In the genomic region with DNA sequence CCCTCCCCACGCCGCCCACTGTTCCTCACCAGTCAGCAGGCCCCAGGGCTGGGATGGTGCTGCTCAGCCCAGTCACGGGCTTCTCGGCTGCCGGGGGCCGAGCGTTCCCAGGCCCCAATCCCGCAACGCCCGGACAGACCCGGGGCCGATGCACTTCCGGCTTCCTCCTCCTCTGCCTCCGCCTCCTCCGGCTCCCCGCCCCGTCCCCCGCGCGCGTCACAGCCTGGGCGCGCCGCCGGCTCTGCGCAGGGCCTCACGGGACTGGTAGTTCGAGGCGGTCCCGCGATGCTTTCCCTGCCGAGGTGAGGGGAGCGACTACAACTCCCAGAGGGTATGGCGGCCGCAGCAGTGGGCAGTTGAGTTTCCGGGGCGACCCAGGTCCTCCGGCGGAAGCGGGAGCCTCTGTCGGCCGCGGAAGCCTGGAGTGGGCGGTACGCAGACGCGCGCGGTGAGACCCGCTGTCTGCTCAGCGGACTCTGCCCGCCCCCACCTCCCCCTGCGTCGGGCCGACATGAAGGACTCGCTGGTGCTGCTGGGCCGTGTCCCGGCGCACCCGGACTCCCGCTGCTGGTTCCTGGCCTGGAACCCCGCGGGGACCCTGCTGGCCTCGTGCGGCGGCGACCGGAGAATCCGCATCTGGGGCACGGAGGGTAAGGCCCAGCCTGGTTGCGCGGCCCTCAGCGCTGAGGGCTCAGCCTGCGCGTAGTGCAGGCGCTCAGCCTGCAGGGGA, we compare ENCODE assay signal across 1 cellular context.
TF ChIP-seq lines count a peak whose summit lies in the region.

A gene (plus strand): TSS at position 386 of the 730 bp plus-strand sequence. CDS start 126 bp downstream, at position 512.
A gene with protein sequence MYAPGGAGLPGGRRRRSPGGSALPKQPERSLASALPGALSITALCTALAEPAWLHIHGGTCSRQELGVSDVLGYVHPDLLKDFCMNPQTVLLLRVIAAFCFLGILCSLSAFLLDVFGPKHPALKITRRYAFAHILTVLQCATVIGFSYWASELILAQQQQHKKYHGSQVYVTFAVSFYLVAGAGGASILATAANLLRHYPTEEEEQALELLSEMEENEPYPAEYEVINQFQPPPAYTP (minus strand): TSS at position 158 of the 730 bp plus-strand sequence. CDS start 616 bp downstream, outside the sequence.

TF ChIP-seq in K562, 482 proteins besides CTCF, POLR2A, EP300 and RAD21 (continued from another document):
- TF ChIP-seq TAF9B (IDR thresholded peaks at IDR 0.05; ENCODE audit: partially characterized antibody) (no peak), NBN (IDR thresholded peaks at IDR 0.05; ENCODE audit: low read depth) (peak; percentile 45; the same call in 1 of the 2 replicates), ZKSCAN3 (CRISPR knock-in tag; IDR thresholded peaks at IDR 0.05) (no peak), DPF2 (IDR thresholded peaks at IDR 0.05) (0 out of 2 replicates have a peak, but pooled peaks have one; percentile 1), HDAC3 (IDR thresholded peaks at IDR 0.05; ENCODE audit: borderline replicate concordance, partially characterized antibody) (no peak), MEIS2 (IDR thresholded peaks at IDR 0.05; ENCODE audit: partially characterized antibody) (peak; percentile 73), ZNF707 (CRISPR knock-in tag; conservative IDR thresholded peaks at IDR 0.05) (no peak), SAP30 (IDR thresholded peaks at IDR 0.05; ENCODE audit: borderline replicate concordance, insufficient read depth, low read depth, low read length, poor library complexity, severe bottlenecking) (peak; percentile 81), NFE2 (IDR thresholded peaks at IDR 0.05; ENCODE audit: low read depth) (peak; percentile 22; the same call in 1 of the 2 replicates), MYBL2 (IDR thresholded peaks at IDR 0.05; ENCODE audit: low read depth) (no peak), MYBL2 (CRISPR knock-in tag; IDR thresholded peaks at IDR 0.05; ENCODE audit: borderline replicate concordance) (no peak), ZKSCAN8 (CRISPR knock-in tag; IDR thresholded peaks at IDR 0.05) (no peak), NELFE (IDR thresholded peaks at IDR 0.05; ENCODE audit: insufficient read depth, insufficient read length) (no peak), U2AF1 (optimal IDR thresholded peaks at IDR 0.05; ENCODE audit: low read depth, low read length) (no peak)
- TF ChIP-seq, protein P1, sequence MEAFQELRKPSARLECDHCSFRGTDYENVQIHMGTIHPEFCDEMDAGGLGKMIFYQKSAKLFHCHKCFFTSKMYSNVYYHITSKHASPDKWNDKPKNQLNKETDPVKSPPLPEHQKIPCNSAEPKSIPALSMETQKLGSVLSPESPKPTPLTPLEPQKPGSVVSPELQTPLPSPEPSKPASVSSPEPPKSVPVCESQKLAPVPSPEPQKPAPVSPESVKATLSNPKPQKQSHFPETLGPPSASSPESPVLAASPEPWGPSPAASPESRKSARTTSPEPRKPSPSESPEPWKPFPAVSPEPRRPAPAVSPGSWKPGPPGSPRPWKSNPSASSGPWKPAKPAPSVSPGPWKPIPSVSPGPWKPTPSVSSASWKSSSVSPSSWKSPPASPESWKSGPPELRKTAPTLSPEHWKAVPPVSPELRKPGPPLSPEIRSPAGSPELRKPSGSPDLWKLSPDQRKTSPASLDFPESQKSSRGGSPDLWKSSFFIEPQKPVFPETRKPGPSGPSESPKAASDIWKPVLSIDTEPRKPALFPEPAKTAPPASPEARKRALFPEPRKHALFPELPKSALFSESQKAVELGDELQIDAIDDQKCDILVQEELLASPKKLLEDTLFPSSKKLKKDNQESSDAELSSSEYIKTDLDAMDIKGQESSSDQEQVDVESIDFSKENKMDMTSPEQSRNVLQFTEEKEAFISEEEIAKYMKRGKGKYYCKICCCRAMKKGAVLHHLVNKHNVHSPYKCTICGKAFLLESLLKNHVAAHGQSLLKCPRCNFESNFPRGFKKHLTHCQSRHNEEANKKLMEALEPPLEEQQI (IDR thresholded peaks at IDR 0.05): no peak
- TF ChIP-seq, protein P2, sequence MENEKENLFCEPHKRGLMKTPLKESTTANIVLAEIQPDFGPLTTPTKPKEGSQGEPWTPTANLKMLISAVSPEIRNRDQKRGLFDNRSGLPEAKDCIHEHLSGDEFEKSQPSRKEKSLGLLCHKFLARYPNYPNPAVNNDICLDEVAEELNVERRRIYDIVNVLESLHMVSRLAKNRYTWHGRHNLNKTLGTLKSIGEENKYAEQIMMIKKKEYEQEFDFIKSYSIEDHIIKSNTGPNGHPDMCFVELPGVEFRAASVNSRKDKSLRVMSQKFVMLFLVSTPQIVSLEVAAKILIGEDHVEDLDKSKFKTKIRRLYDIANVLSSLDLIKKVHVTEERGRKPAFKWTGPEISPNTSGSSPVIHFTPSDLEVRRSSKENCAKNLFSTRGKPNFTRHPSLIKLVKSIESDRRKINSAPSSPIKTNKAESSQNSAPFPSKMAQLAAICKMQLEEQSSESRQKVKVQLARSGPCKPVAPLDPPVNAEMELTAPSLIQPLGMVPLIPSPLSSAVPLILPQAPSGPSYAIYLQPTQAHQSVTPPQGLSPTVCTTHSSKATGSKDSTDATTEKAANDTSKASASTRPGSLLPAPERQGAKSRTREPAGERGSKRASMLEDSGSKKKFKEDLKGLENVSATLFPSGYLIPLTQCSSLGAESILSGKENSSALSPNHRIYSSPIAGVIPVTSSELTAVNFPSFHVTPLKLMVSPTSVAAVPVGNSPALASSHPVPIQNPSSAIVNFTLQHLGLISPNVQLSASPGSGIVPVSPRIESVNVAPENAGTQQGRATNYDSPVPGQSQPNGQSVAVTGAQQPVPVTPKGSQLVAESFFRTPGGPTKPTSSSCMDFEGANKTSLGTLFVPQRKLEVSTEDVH (IDR thresholded peaks at IDR 0.05; ENCODE audit: low read depth, partially characterized antibody): peak; percentile 85
- TF ChIP-seq, protein P3, sequence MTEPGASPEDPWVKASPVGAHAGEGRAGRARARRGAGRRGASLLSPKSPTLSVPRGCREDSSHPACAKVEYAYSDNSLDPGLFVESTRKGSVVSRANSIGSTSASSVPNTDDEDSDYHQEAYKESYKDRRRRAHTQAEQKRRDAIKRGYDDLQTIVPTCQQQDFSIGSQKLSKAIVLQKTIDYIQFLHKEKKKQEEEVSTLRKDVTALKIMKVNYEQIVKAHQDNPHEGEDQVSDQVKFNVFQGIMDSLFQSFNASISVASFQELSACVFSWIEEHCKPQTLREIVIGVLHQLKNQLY (CRISPR knock-in tag; conservative IDR thresholded peaks at IDR 0.05): no peak
